In genomic region chr2:218732052-218732760, GRCh38 we compare ENCODE assay signal across 10 cellular contexts. TPM values are rescaled to one million over a fixed set of nuclear protein-coding genes. Genes with fewer than 3 reads are reported as not detected.
DNase-seq lines count a peak whose midpoint lies in the region; ATAC-seq and TF ChIP-seq lines count a peak whose summit lies in the region.
"Had no signal": no experiment of that assay in that cellular context is flagged by ENCODE, and none has a peak within 500 bp of the region (broad histone marks: within the 10 kb centered on the region; RNA-seq: fewer than 3 reads in every experiment).

No MANE protein-coding gene starts in this region.

- peaks cover 37% of the 10 kb centered on the region for H3F3A ChIP-seq in PC-9 (ENCODE audit: insufficient read depth, low read depth)

- H3K4me1 ChIP-seq in PC-9 (replicated peaks; ENCODE audit: insufficient read depth), result peaks cover 49% of the 10 kb centered on the region
- peaks cover 3% of the 10 kb centered on the region for H3K4me1 ChIP-seq in mesenchymal stem cell (ENCODE audit: control insufficient read depth, insufficient read depth, low read depth, low read length)
- H3K4me1 ChIP-seq in upper lobe of left lung, result peaks cover 11 to 29% (median 25%) of the 10 kb centered on the region in 4 donors
- H3K4me1 ChIP-seq: parathyroid adenoma had no signal

- TF ChIP-seq POLR2A in upper lobe of left lung (IDR thresholded peaks at IDR 0.05), result no peak

- TF ChIP-seq CTCF in PC-9 (conservative IDR thresholded peaks at IDR 0.05), result no peak
- TF ChIP-seq CTCF in coronary artery (IDR thresholded peaks at IDR 0.05), result no peak
- TF ChIP-seq CTCF in upper lobe of left lung (IDR thresholded peaks at IDR 0.05), result no peak
- TF ChIP-seq CTCF in type B pancreatic cell (conservative IDR thresholded peaks at IDR 0.05), result no peak

- H4K91ac ChIP-seq in mesenchymal stem cell (ENCODE audit: low read length), result no peak overlapping the region

- 100% methylated on average over 4 of the region's 5 CpGs for WGBS in mesenchymal stem cell
- 95 to 96% methylated on average over 5 of the region's 5 CpGs for WGBS in upper lobe of left lung, 2 donors

- DNase-seq in PC-9 (no peak), coronary artery (ENCODE audit: low spot score) (no peak), mesenchymal stem cell (no peak), upper lobe of left lung (no peak), HUDEP-2 (lab: John Stamatoyannopoulos, UW; ENCODE audit: unreplicated experiment in 76 of 76) (no peak), NCI-H446 treated with DMSO at 0.1 percent for 48 hours (lab: John Stamatoyannopoulos, UW) (no peak), type B pancreatic cell (ENCODE audit: extremely low spot score, unreplicated experiment) (no peak)
- DNase-seq: DMS153 had no signal

- peaks cover 25% of the 10 kb centered on the region for H3K79me1 ChIP-seq in mesenchymal stem cell (replicated peaks; ENCODE audit: low read length, poor library complexity, severe bottlenecking)

- H3K9me3 Mint-ChIP-seq in type B pancreatic cell, result peaks cover 5% of the 10 kb centered on the region

- H3K9ac ChIP-seq in mesenchymal stem cell (ENCODE audit: low read length), result peak overlapping the region; percentile 80
- H3K9ac ChIP-seq: parathyroid adenoma had no signal

- no peak overlapping the region for H2BK5ac ChIP-seq in mesenchymal stem cell (ENCODE audit: low read depth, low read length, poor library complexity, severe bottlenecking)

- H3K79me2 ChIP-seq in PC-9 (ENCODE audit: low read depth), result peaks cover 58% of the 10 kb centered on the region

- peak overlapping the region; percentile 62 for H3K4me2 ChIP-seq in PC-9
- no peak overlapping the region for H3K4me2 ChIP-seq in mesenchymal stem cell (ENCODE audit: low read length, poor library complexity, severe bottlenecking)

- peak overlapping the region; percentile 91 for H2AK5ac ChIP-seq in mesenchymal stem cell (ENCODE audit: low read length, severe bottlenecking)

- no peaks in the 10 kb centered on the region for H3K27me3 ChIP-seq in PC-9 (ENCODE audit: insufficient read depth, low read depth)
- no peaks in the 10 kb centered on the region for H3K27me3 ChIP-seq in mesenchymal stem cell (ENCODE audit: control insufficient read depth in 1 of 2, insufficient read depth in 1 of 2, low read length in 2 of 2)
- H3K27me3 ChIP-seq in upper lobe of left lung, result no peaks in the 10 kb centered on the region
- H3K27me3 ChIP-seq: ascending aorta had no signal

- H3K27ac Mint-ChIP-seq in type B pancreatic cell, result no peak overlapping the region

- H3K4ac ChIP-seq in mesenchymal stem cell (ENCODE audit: low read depth in 1 of 2, low read length in 2 of 2), result peak overlapping the region; percentile 3 to 81

- no peak for TF ChIP-seq EP300 in upper lobe of left lung (IDR thresholded peaks at IDR 0.05)

- H3K4me3 ChIP-seq in PC-9 (no peak overlapping the region), coronary artery (peak overlapping the region; percentile 40), mesenchymal stem cell (ENCODE audit: insufficient read depth in 1 of 2, low read depth in 1 of 2, low read length in 2 of 2) (peak overlapping the region in 1 of 2 experiments; percentile 8), upper lobe of left lung (no peak overlapping the region)
- H3K4me3 ChIP-seq: ascending aorta had no signal

- POLR2A ChIA-PET in PC-9 (lab: Charles Lee; ENCODE audit: unreplicated experiment), result interaction anchor here (0.5 to 0.7 kb wide), 3 partner anchors 10 to 170 kb away, joined by 5 to 8 read pairs (median 7); no protein-coding TSS in a partner anchor

- H4K20me1 ChIP-seq in PC-9 (ENCODE audit: insufficient read depth), result 0 out of 2 replicates have a peak, but pooled peaks cover 3% of the 10 kb centered on the region

- H2BK12ac ChIP-seq in mesenchymal stem cell (ENCODE audit: low read length in 2 of 2), result peak overlapping the region; percentile 93 to 95

- H3K36me3 Mint-ChIP-seq in type B pancreatic cell, result peaks cover 30% of the 10 kb centered on the region

- no peak overlapping the region for H2AFZ ChIP-seq in PC-9
- H2AFZ ChIP-seq in mesenchymal stem cell (ENCODE audit: low read depth, low read length), result no peak overlapping the region
- H2AFZ ChIP-seq: parathyroid adenoma had no signal

- H3K18ac ChIP-seq in mesenchymal stem cell (ENCODE audit: low read depth in 1 of 2, low read length in 2 of 2), result peak overlapping the region in 1 of 2 experiments; percentile 79

- H2BK120ac ChIP-seq in mesenchymal stem cell (ENCODE audit: low read depth, low read length), result peak overlapping the region; percentile 56

- H3K9me3 ChIP-seq in PC-9 (ENCODE audit: insufficient read depth, low read depth), result no peaks in the 10 kb centered on the region
- H3K9me3 ChIP-seq in mesenchymal stem cell (ENCODE audit: control insufficient read depth, low read length), result no peaks in the 10 kb centered on the region
- peaks cover 0 to 6% (median 6%) of the 10 kb centered on the region in 4 donors for H3K9me3 ChIP-seq in upper lobe of left lung

- CTCF ChIA-PET in PC-9 (lab: Charles Lee), result interaction anchor here (1.0 to 1.3 kb wide), 2 partner anchors 22 to 115 kb away, joined by 5 to 6 read pairs; partner anchors contain the start of gene TTLL4

- H3K4me3 Mint-ChIP-seq in type B pancreatic cell, result no peak overlapping the region

- no peak overlapping the region for H4K8ac ChIP-seq in mesenchymal stem cell (ENCODE audit: low read length)

- H3K27me3 Mint-ChIP-seq in type B pancreatic cell, result no peaks in the 10 kb centered on the region

- H3K27ac ChIP-seq in PC-9 (peak overlapping the region; percentile 66), coronary artery (peak overlapping the region; percentile 54 to 87), mesenchymal stem cell (ENCODE audit: low read length, poor library complexity, severe bottlenecking) (peak overlapping the region; percentile 98), upper lobe of left lung (peak overlapping the region; percentile 45 to 76 (median 60))
- H3K27ac ChIP-seq: parathyroid adenoma had no signal

- H3K4me1 Mint-ChIP-seq in type B pancreatic cell (ENCODE audit: unreplicated experiment), result peaks cover 6% of the 10 kb centered on the region

- peak overlapping the region in 1 of 2 experiments; percentile 18 for H3K14ac ChIP-seq in mesenchymal stem cell (ENCODE audit: low read length in 2 of 2)

- intact Hi-C loops in PC-9 (cut with micrococcal nuclease; ENCODE audit: unreplicated experiment), result loop anchor here (5.0 kb wide), 1 partner anchor 165 kb away; no protein-coding TSS in a partner anchor

- no peaks in the 10 kb centered on the region for H3K9me2 ChIP-seq in PC-9 (ENCODE audit: insufficient read depth)

- H3K23ac ChIP-seq in mesenchymal stem cell (ENCODE audit: low read length in 2 of 2), result no peak overlapping the region

- no peak for ATAC-seq in upper lobe of left lung (ENCODE audit: low FRiP score in 2 of 2)

- H3K36me3 ChIP-seq in PC-9 (ENCODE audit: low read depth) (peaks cover 3% of the 10 kb centered on the region; the same call in 1 of the 2 replicates), mesenchymal stem cell (ENCODE audit: control insufficient read depth in 1 of 2, insufficient read depth in 2 of 2, low read depth in 1 of 2, low read length in 2 of 2) (peaks cover 5 to 6% of the 10 kb centered on the region in 2 experiments), upper lobe of left lung (no peaks in the 10 kb centered on the region)
- H3K36me3 ChIP-seq: ascending aorta had no signal

- no TSS peak for BruUV-seq in PC-9 (replicated peaks; lab: Mats Ljungman, UMichigan)

- H2BK15ac ChIP-seq in mesenchymal stem cell (ENCODE audit: low read depth, poor library complexity, severe bottlenecking), result no peak overlapping the region

RNA-seq across cellular contexts. Expression of gene TTLL4, which starts 21.6 kb away (rescaled TPM):
- total RNA-seq in PC-9 (2021) (43.9 and 57.1 TPM in 2 replicates), upper lobe of left lung (10 to 100 TPM; 21.1 to 46.1 (median 31.7) TPM), type B pancreatic cell (ENCODE audit: low replicate concordance) (59.2 and 79.8 TPM in 2 replicates)
- polyA plus RNA-seq in mesenchymal stem cell (2013, experiment 1 of 2), result 19.8 TPM
- polyA plus RNA-seq in mesenchymal stem cell (2013, experiment 2 of 2), result 20.5 TPM

RNA-seq across cellular contexts. Expression of gene CYP27A1, which starts 49.7 kb away (rescaled TPM):
- total RNA-seq in PC-9 (2021), result 0.94 and 2.0 TPM in 2 replicates
- polyA plus RNA-seq in mesenchymal stem cell (2013, experiment 1 of 2), result 6.2 TPM
- 6.1 TPM for polyA plus RNA-seq in mesenchymal stem cell (2013, experiment 2 of 2)
- total RNA-seq in upper lobe of left lung, result 100 to 1,000 TPM in 5 of 6 donors, 10 to 100 TPM in 1; 70.1 to 178 (median 160) TPM
- 6.5 and 6.9 TPM in 2 replicates for total RNA-seq in type B pancreatic cell (ENCODE audit: low replicate concordance)
